In genomic region chr2:85697716-85698115, GRCh38 we compare ENCODE assay signal across 22 cellular contexts. TPM values are rescaled to one million over a fixed set of nuclear protein-coding genes. Genes with fewer than 3 reads are reported as not detected.
DNase-seq lines count a peak whose midpoint lies in the region; ATAC-seq, FAIRE-seq and TF ChIP-seq lines count a peak whose summit lies in the region.
"Had no signal": no experiment of that assay in that cellular context is flagged by ENCODE, and none has a peak within 500 bp of the region (broad histone marks: within the 10 kb centered on the region; RNA-seq: fewer than 3 reads in every experiment).

No MANE protein-coding gene starts in this region.

- H3K36me3 ChIP-seq in HepG2 (replicated peaks in 1 of 2; ENCODE audit: control insufficient read depth in 1 of 2, insufficient read depth in 2 of 2, low read length in 2 of 2) = no peaks in the 10 kb centered on the region
- no peaks in the 10 kb centered on the region for H3K36me3 ChIP-seq in right lobe of liver
- no peaks in the 10 kb centered on the region for H3K36me3 ChIP-seq in KOPT-K1 (ENCODE audit: insufficient read depth, low read length)
- H3K36me3 ChIP-seq in lower lobe of right lung = no peaks in the 10 kb centered on the region
- H3K36me3 ChIP-seq in PC-3 (ENCODE audit: low read depth, low read length) = no peaks in the 10 kb centered on the region
- H3K36me3 ChIP-seq: MG63 had no signal

- H3K9me3 ChIP-seq in HepG2 (ENCODE audit: low read length) (no peaks in the 10 kb centered on the region), right lobe of liver (no peaks in the 10 kb centered on the region), KOPT-K1 (ENCODE audit: insufficient read depth, low read length, poor library complexity, severe bottlenecking) (no peaks in the 10 kb centered on the region), lower lobe of right lung (no peaks in the 10 kb centered on the region), PC-3 (ENCODE audit: low read length) (no peaks in the 10 kb centered on the region)

- no peak overlapping the region for H2AFZ ChIP-seq in HepG2 (ENCODE audit: low read length)
- no peak overlapping the region for H2AFZ ChIP-seq in PC-3 (ENCODE audit: low read length)

- POLR2A ChIA-PET in HepG2 (lab: Yijun Ruan, JAX) = no interaction called here
- POLR2A ChIA-PET in PC-3 (lab: Charles Lee; ENCODE audit: unreplicated experiment) = no interaction called here
- POLR2A ChIA-PET in MCF 10A (lab: Yijun Ruan, JAX) = interaction anchor here (1.3 kb wide), 1 partner anchor 16 kb away, joined by 5 read pairs; no protein-coding TSS in a partner anchor

- H3K4me3 ChIP-seq in HepG2 (replicated peaks in 1 of 3; ENCODE audit: insufficient read depth in 1 of 3, low read depth in 2 of 3, low read length in 3 of 3) = no peak overlapping the region
- no peak overlapping the region for H3K4me3 ChIP-seq in right lobe of liver
- H3K4me3 ChIP-seq in lower lobe of right lung = no peak overlapping the region
- no peak overlapping the region for H3K4me3 ChIP-seq in PC-3 (ENCODE audit: low read length)
- H3K4me3 ChIP-seq: MG63, SK-N-MC had no signal

- WGBS in HepG2 (ENCODE audit: low lambda C conversion rate) = 5% methylated on average over 2 of the region's 2 CpGs
- WGBS in right lobe of liver (ENCODE audit: insufficient coverage, low coverage, low lambda C conversion rate, missing lambda C conversion rate) = 40% methylated on average over 1 of the region's 2 CpGs

- H3K4me1 ChIP-seq in HepG2 (ENCODE audit: insufficient read depth, low read length) (no peaks in the 10 kb centered on the region), right lobe of liver (no peaks in the 10 kb centered on the region), lower lobe of right lung (no peaks in the 10 kb centered on the region), PC-3 (ENCODE audit: insufficient read depth, low read length) (peaks cover 18% of the 10 kb centered on the region)

- TF ChIP-seq EP300 in HepG2 (IDR thresholded peaks at IDR 0.05; ENCODE audit: low read depth in 2 of 2, low read length in 2 of 2) (no peak), HepG2 (CRISPR knock-in tag; IDR thresholded peaks at IDR 0.05; ENCODE audit: borderline replicate concordance) (no peak)

- FAIRE-seq in HepG2 (lab: Jason Lieb, UNC) = no peak
- FAIRE-seq: D721Med, RCC 7860 had no signal

- no peak for DNase-seq in HepG2 (ENCODE audit: low spot score)
- DNase-seq in right lobe of liver = no peak
- DNase-seq in lower lobe of right lung = no peak
- no peak for DNase-seq in PC-3
- no peak for DNase-seq in type B pancreatic cell (ENCODE audit: extremely low spot score, unreplicated experiment)
- no peak for DNase-seq in MCF 10A (ENCODE audit: unreplicated experiment)
- no peak for DNase-seq in NCI-H446 treated with DMSO at 0.1 percent for 48 hours (lab: John Stamatoyannopoulos, UW)
- DNase-seq: ACHN; AML-193; CD4-positive, alpha-beta T cell; DMS79 treated with DMSO at 0.1 percent for 48 hours; HCEC 1CT; MG63; NCI-H1092 treated with DMSO at 0.1 percent for 48 hours; NCI-H524; Right ventricle myocardium superior had no signal

- ATAC-seq in HepG2 = no peak
- ATAC-seq in right lobe of liver = no peak
- ATAC-seq in lower lobe of right lung = no peak
- no peak for ATAC-seq in PC-3

- H3K9me3 Mint-ChIP-seq in type B pancreatic cell = no peaks in the 10 kb centered on the region
- no peaks in the 10 kb centered on the region for H3K9me3 Mint-ChIP-seq in MCF 10A (ENCODE audit: unreplicated experiment)
- H3K9me3 Mint-ChIP-seq: CD4-positive, alpha-beta T cell had no signal

- H3K9ac ChIP-seq in HepG2 (ENCODE audit: insufficient read depth, low read depth, low read length) (no peak overlapping the region), PC-3 (ENCODE audit: low read length) (no peak overlapping the region)
- H3K9ac ChIP-seq: KMS-11 had no signal

- H3K27me3 ChIP-seq in HepG2 (ENCODE audit: control insufficient read depth in 1 of 2, insufficient read depth in 2 of 2, low read length in 2 of 2) = peaks cover 11 to 56% of the 10 kb centered on the region in 2 experiments; a peak in 3 of 5 replicates
- H3K27me3 ChIP-seq in right lobe of liver = no peaks in the 10 kb centered on the region
- no peaks in the 10 kb centered on the region for H3K27me3 ChIP-seq in lower lobe of right lung (ENCODE audit: low read depth)
- H3K27me3 ChIP-seq in PC-3 (ENCODE audit: low read length) = no peaks in the 10 kb centered on the region
- H3K27me3 ChIP-seq: MG63 had no signal

- H4K20me1 ChIP-seq in HepG2 (ENCODE audit: insufficient read depth, low read length) (no peaks in the 10 kb centered on the region), PC-3 (ENCODE audit: low read length) (no peaks in the 10 kb centered on the region)

- no peak for TF ChIP-seq POLR2A in HepG2 (IDR thresholded peaks at IDR 0.05; ENCODE audit: insufficient read depth in 1 of 2, low read depth in 2 of 2, low read length in 2 of 2)
- no peak for TF ChIP-seq POLR2A in right lobe of liver (IDR thresholded peaks at IDR 0.05)

- H3K4me3 Mint-ChIP-seq in type B pancreatic cell = no peak overlapping the region
- H3K4me3 Mint-ChIP-seq in MCF 10A (ENCODE audit: unreplicated experiment) = no peak overlapping the region
- H3K4me3 Mint-ChIP-seq: CD4-positive, alpha-beta T cell had no signal

- H3K79me2 ChIP-seq in HepG2 (ENCODE audit: insufficient read depth, low read length) = no peaks in the 10 kb centered on the region
- no peaks in the 10 kb centered on the region for H3K79me2 ChIP-seq in PC-3 (ENCODE audit: low read length)

- H3K4me2 ChIP-seq in HepG2 (ENCODE audit: low read depth, low read length) (peak overlapping the region; percentile 14; the same call in 1 of the 2 replicates), PC-3 (ENCODE audit: low read length) (no peak overlapping the region)
- H3K4me2 ChIP-seq: KMS-11 had no signal

- H3K27ac Mint-ChIP-seq in type B pancreatic cell = no peak overlapping the region
- H3K27ac Mint-ChIP-seq in MCF 10A (ENCODE audit: low read depth, unreplicated experiment) = no peak overlapping the region
- H3K27ac Mint-ChIP-seq: CD4-positive, alpha-beta T cell had no signal

- intact Hi-C loops in HepG2 (cut with micrococcal nuclease; ENCODE audit: unreplicated experiment) (no loop called here), right lobe of liver (cut with DNase I) (no loop called here), lower lobe of right lung (cut with DNase I) (no loop called here), PC-3 (cut with micrococcal nuclease) (no loop called here), MCF 10A (cut with micrococcal nuclease) (no loop called here)

- H3F3A ChIP-seq in PC-3 (ENCODE audit: low read length, unreplicated experiment) = no peaks in the 10 kb centered on the region

- TF ChIP-seq CTCF in HepG2 (CRISPR knock-in tag; IDR thresholded peaks at IDR 0.05) (no peak), right lobe of liver (IDR thresholded peaks at IDR 0.05) (no peak), lower lobe of right lung (IDR thresholded peaks at IDR 0.05) (no peak), PC-3 (conservative IDR thresholded peaks at IDR 0.05; ENCODE audit: low read depth, low read length) (no peak), type B pancreatic cell (conservative IDR thresholded peaks at IDR 0.05) (no peak), MCF 10A (IDR thresholded peaks at IDR 0.05; ENCODE audit: unreplicated experiment) (no peak)

- H3K27me3 Mint-ChIP-seq in type B pancreatic cell (peaks cover 6% of the 10 kb centered on the region), MCF 10A (ENCODE audit: insufficient read depth, unreplicated experiment) (no peaks in the 10 kb centered on the region)
- H3K27me3 Mint-ChIP-seq: CD4-positive, alpha-beta T cell had no signal

- H3K4me1 Mint-ChIP-seq in type B pancreatic cell (ENCODE audit: unreplicated experiment) = no peaks in the 10 kb centered on the region
- H3K4me1 Mint-ChIP-seq in MCF 10A (ENCODE audit: insufficient read depth, unreplicated experiment) = peaks cover 21% of the 10 kb centered on the region

- no peaks in the 10 kb centered on the region for H3K36me3 Mint-ChIP-seq in type B pancreatic cell
- H3K36me3 Mint-ChIP-seq in MCF 10A (ENCODE audit: insufficient read depth, unreplicated experiment) = no peaks in the 10 kb centered on the region

- BruUV-seq in HepG2 (replicated peaks; lab: Mats Ljungman, UMichigan) (no TSS peak), PC-3 (replicated peaks; lab: Mats Ljungman, UMichigan) (no TSS peak), MCF 10A (replicated peaks; lab: Mats Ljungman, UMichigan) (no TSS peak)

- CTCF ChIA-PET in HepG2 (lab: Yijun Ruan, JAX; ENCODE audit: low intra/inter-chr PET ratio, low total read pairs) (no interaction called here), PC-3 (lab: Charles Lee) (no interaction called here), MCF 10A (lab: Yijun Ruan, JAX) (interaction anchor here (0.5 to 2.6 kb wide), 6 partner anchors 10 to 31 kb away, joined by 3 to 13 read pairs (median 4); no protein-coding TSS in a partner anchor)

- no peak for TF ChIP-seq RAD21 in HepG2 (CRISPR knock-in tag; IDR thresholded peaks at IDR 0.05)

- H3K27ac ChIP-seq in HepG2 (ENCODE audit: extremely low read length, insufficient read depth, low read length) (no peak overlapping the region), right lobe of liver (no peak overlapping the region), KOPT-K1 (ENCODE audit: low read depth, low read length, poor library complexity, severe bottlenecking) (peak overlapping the region; percentile 68), lower lobe of right lung (peak overlapping the region; percentile 26), PC-3 (ENCODE audit: low read length) (no peak overlapping the region)
- H3K27ac ChIP-seq: KMS-11, SK-N-MC had no signal

- in situ Hi-C loops in HepG2 (cut with HindIII; ENCODE audit: extremely low pct_ligation_motif_present, low pct_unique_long_range_greater_than_20kb) = no loop called here

- no peaks in the 10 kb centered on the region for H3K9me2 ChIP-seq in PC-3 (replicated peaks; ENCODE audit: low read length)

RNA-seq across cellular contexts. Expression of gene GNLY, which starts 3.6 kb away (rescaled TPM):
- not detected in 2 replicates for total RNA-seq in HepG2 (2016; rRNA removed; fragmentation: Illumina TruSeq; extraction: Trizol)
- total RNA-seq in HepG2 (2016; cell fraction: cytosol; rRNA removed; fragmentation: Illumina TruSeq; extraction: Trizol; ENCODE audit: low read depth) = not detected in 2 replicates
- total RNA-seq in HepG2 (2016; cell fraction: insoluble cytoplasmic fraction; rRNA removed; fragmentation: Illumina TruSeq; extraction: Trizol) = not detected in 2 replicates
- not detected in 2 replicates for total RNA-seq in HepG2 (2016; cell fraction: membrane; rRNA removed; fragmentation: Illumina TruSeq; extraction: Trizol)
- not detected in 2 replicates for total RNA-seq in HepG2 (2016; cell fraction: nucleus; rRNA removed; fragmentation: Illumina TruSeq; extraction: Trizol)
- polyA plus RNA-seq in HepG2 (2011; rRNA removed) = not detected in 2 replicates
- polyA plus RNA-seq in HepG2 (2011; cell fraction: cytosol; rRNA removed) = not detected in 2 replicates
- 0.23 TPM in 1 of 2 replicates, not detected in the other for polyA plus RNA-seq in HepG2 (2011; cell fraction: nucleus; rRNA removed)
- polyA plus RNA-seq in HepG2 (2012) = 0.07 and 0.16 TPM in 2 replicates
- not detected in 2 replicates for polyA plus RNA-seq in HepG2 (2016; cell fraction: cytosol; fragmentation: Illumina TruSeq; extraction: Trizol; ENCODE audit: low read depth)
- polyA plus RNA-seq in HepG2 (2016; cell fraction: insoluble cytoplasmic fraction; fragmentation: Illumina TruSeq; extraction: Trizol; ENCODE audit: low read depth) = not detected in 2 replicates
- not detected in 2 replicates for polyA plus RNA-seq in HepG2 (2016; cell fraction: membrane; fragmentation: Illumina TruSeq; extraction: Trizol; ENCODE audit: low read depth)
- polyA plus RNA-seq in HepG2 (2016; cell fraction: nucleus; fragmentation: Illumina TruSeq; extraction: Trizol; ENCODE audit: insufficient read depth, low read depth) = not detected in 2 replicates
- polyA minus RNA-seq in HepG2 (2011; rRNA and poly(A)+ RNA removed; ENCODE audit: low replicate concordance) = not detected in 2 replicates
- not detected in 2 replicates for polyA minus RNA-seq in HepG2 (2011; cell fraction: cytosol; rRNA and poly(A)+ RNA removed)
- polyA minus RNA-seq in HepG2 (2011; cell fraction: nucleus; rRNA and poly(A)+ RNA removed) = not detected in 2 replicates
- total RNA-seq in right lobe of liver = 1 to 10 TPM in 5 of 6 experiments, under 1 TPM in 1; 0.92 to 3.1 (median 1.6) TPM
- 21.5 TPM for total RNA-seq in lower lobe of right lung
- not detected in 2 replicates for total RNA-seq in PC-3 (2014; rRNA removed)
- not detected in 2 replicates for total RNA-seq in type B pancreatic cell (ENCODE audit: low replicate concordance)
- not detected in 2 replicates for total RNA-seq in MCF 10A (2022)
- total RNA-seq: G401 had no signal

RNA-seq across cellular contexts. Expression of gene SFTPB, which starts 29.7 kb away (rescaled TPM):
- total RNA-seq in HepG2 (2016; rRNA removed; fragmentation: Illumina TruSeq; extraction: Trizol) (not detected in 2 replicates), right lobe of liver (1 to 10 TPM in 1 of 6 experiments, under 1 TPM in 3, not detected in 2; 0.06 to 1.1 (median 0.79) TPM), lower lobe of right lung (12,584 TPM), PC-3 (2014; rRNA removed) (not detected in 2 replicates), type B pancreatic cell (ENCODE audit: low replicate concordance) (2.7 and 23.0 TPM in 2 replicates), MCF 10A (2022) (0.26 and 0.32 TPM in 2 replicates)
- total RNA-seq in HepG2 (2016; cell fraction: cytosol; rRNA removed; fragmentation: Illumina TruSeq; extraction: Trizol; ENCODE audit: low read depth) = not detected in 2 replicates
- not detected in 2 replicates for total RNA-seq in HepG2 (2016; cell fraction: insoluble cytoplasmic fraction; rRNA removed; fragmentation: Illumina TruSeq; extraction: Trizol)
- total RNA-seq in HepG2 (2016; cell fraction: membrane; rRNA removed; fragmentation: Illumina TruSeq; extraction: Trizol) = not detected in 2 replicates
- total RNA-seq in HepG2 (2016; cell fraction: nucleus; rRNA removed; fragmentation: Illumina TruSeq; extraction: Trizol) = not detected in 2 replicates
- not detected in 2 replicates for polyA plus RNA-seq in HepG2 (2011; rRNA removed)
- not detected in 2 replicates for polyA plus RNA-seq in HepG2 (2011; cell fraction: cytosol; rRNA removed)
- polyA plus RNA-seq in HepG2 (2011; cell fraction: nucleus; rRNA removed) = not detected in 2 replicates
- polyA plus RNA-seq in HepG2 (2012) = not detected in 2 replicates
- polyA plus RNA-seq in HepG2 (2016; cell fraction: cytosol; fragmentation: Illumina TruSeq; extraction: Trizol; ENCODE audit: low read depth) = not detected in 2 replicates
- not detected in 2 replicates for polyA plus RNA-seq in HepG2 (2016; cell fraction: insoluble cytoplasmic fraction; fragmentation: Illumina TruSeq; extraction: Trizol; ENCODE audit: low read depth)
- not detected in 2 replicates for polyA plus RNA-seq in HepG2 (2016; cell fraction: membrane; fragmentation: Illumina TruSeq; extraction: Trizol; ENCODE audit: low read depth)
- polyA plus RNA-seq in HepG2 (2016; cell fraction: nucleus; fragmentation: Illumina TruSeq; extraction: Trizol; ENCODE audit: insufficient read depth, low read depth) = not detected in 2 replicates
- not detected in 2 replicates for polyA minus RNA-seq in HepG2 (2011; rRNA and poly(A)+ RNA removed; ENCODE audit: low replicate concordance)
- not detected in 2 replicates for polyA minus RNA-seq in HepG2 (2011; cell fraction: cytosol; rRNA and poly(A)+ RNA removed)
- not detected in 2 replicates for polyA minus RNA-seq in HepG2 (2011; cell fraction: nucleus; rRNA and poly(A)+ RNA removed)
- total RNA-seq: CD4-positive, alpha-beta T cell; G401 had no signal

RNA-seq across cellular contexts. Expression of gene ATOH8, which starts 56.1 kb away (rescaled TPM):
- total RNA-seq in HepG2 (2016; rRNA removed; fragmentation: Illumina TruSeq; extraction: Trizol) (0.11 and 0.13 TPM in 2 replicates), right lobe of liver (10 to 100 TPM in 4 of 6 experiments, 1 to 10 TPM in 2; 5.3 to 78.0 (median 46.2) TPM), lower lobe of right lung (44.9 TPM), PC-3 (2014; rRNA removed) (0.04 TPM in 1 of 2 replicates, not detected in the other), type B pancreatic cell (ENCODE audit: low replicate concordance) (1.8 and 13.7 TPM in 2 replicates), MCF 10A (2022) (0.72 and 1.2 TPM in 2 replicates)
- total RNA-seq in HepG2 (2016; cell fraction: cytosol; rRNA removed; fragmentation: Illumina TruSeq; extraction: Trizol; ENCODE audit: low read depth) = 0.10 TPM in 1 of 2 replicates, not detected in the other
- total RNA-seq in HepG2 (2016; cell fraction: insoluble cytoplasmic fraction; rRNA removed; fragmentation: Illumina TruSeq; extraction: Trizol) = 0.13 and 0.21 TPM in 2 replicates
- total RNA-seq in HepG2 (2016; cell fraction: membrane; rRNA removed; fragmentation: Illumina TruSeq; extraction: Trizol) = 0.12 and 0.21 TPM in 2 replicates
- total RNA-seq in HepG2 (2016; cell fraction: nucleus; rRNA removed; fragmentation: Illumina TruSeq; extraction: Trizol) = 0.34 and 0.38 TPM in 2 replicates
- polyA plus RNA-seq in HepG2 (2011; rRNA removed) = 0.22 and 0.61 TPM in 2 replicates
- 0.23 and 0.62 TPM in 2 replicates for polyA plus RNA-seq in HepG2 (2011; cell fraction: cytosol; rRNA removed)
- polyA plus RNA-seq in HepG2 (2011; cell fraction: nucleus; rRNA removed) = 0.55 and 0.88 TPM in 2 replicates
- polyA plus RNA-seq in HepG2 (2012) = 0.13 TPM in 1 of 2 replicates, not detected in the other
- not detected in 2 replicates for polyA plus RNA-seq in HepG2 (2016; cell fraction: cytosol; fragmentation: Illumina TruSeq; extraction: Trizol; ENCODE audit: low read depth)
- polyA plus RNA-seq in HepG2 (2016; cell fraction: insoluble cytoplasmic fraction; fragmentation: Illumina TruSeq; extraction: Trizol; ENCODE audit: low read depth) = 0.11 and 0.14 TPM in 2 replicates
- 0.13 TPM in 1 of 2 replicates, not detected in the other for polyA plus RNA-seq in HepG2 (2016; cell fraction: membrane; fragmentation: Illumina TruSeq; extraction: Trizol; ENCODE audit: low read depth)
- 0.15 and 0.25 TPM in 2 replicates for polyA plus RNA-seq in HepG2 (2016; cell fraction: nucleus; fragmentation: Illumina TruSeq; extraction: Trizol; ENCODE audit: insufficient read depth, low read depth)
- 1.6 and 10.7 TPM in 2 replicates for polyA minus RNA-seq in HepG2 (2011; rRNA and poly(A)+ RNA removed; ENCODE audit: low replicate concordance)
- polyA minus RNA-seq in HepG2 (2011; cell fraction: cytosol; rRNA and poly(A)+ RNA removed) = 0.44 TPM in 1 of 2 replicates, not detected in the other
- polyA minus RNA-seq in HepG2 (2011; cell fraction: nucleus; rRNA and poly(A)+ RNA removed) = 0.62 and 1.4 TPM in 2 replicates
- total RNA-seq: CD4-positive, alpha-beta T cell had no signal

Comparison
In these comparisons a context has a peak if more than half of its experiments do, and no peak if none do; other contexts are left out.
1. H3K27ac ChIP-seq: peak in KOPT-K1 (single experiment) and lower lobe of right lung (single experiment); none in HepG2 (single experiment), right lobe of liver (0 of 3) and PC-3 (single experiment).
2. RNA of gene SFTPB, which starts 29.7 kb away (total RNA-seq): 12,584 TPM in lower lobe of right lung (single experiment); 2.7 to 23.0 TPM in type B pancreatic cell, 0.06 to 1.1 TPM in right lobe of liver, 0.26 to 0.32 TPM in MCF 10A, not detected in HepG2 and not detected in PC-3; every median in the first group is over 100 times any median in the second.